Comparison of ENCODE assay signal across 8 cellular contexts in the genomic region with DNA sequence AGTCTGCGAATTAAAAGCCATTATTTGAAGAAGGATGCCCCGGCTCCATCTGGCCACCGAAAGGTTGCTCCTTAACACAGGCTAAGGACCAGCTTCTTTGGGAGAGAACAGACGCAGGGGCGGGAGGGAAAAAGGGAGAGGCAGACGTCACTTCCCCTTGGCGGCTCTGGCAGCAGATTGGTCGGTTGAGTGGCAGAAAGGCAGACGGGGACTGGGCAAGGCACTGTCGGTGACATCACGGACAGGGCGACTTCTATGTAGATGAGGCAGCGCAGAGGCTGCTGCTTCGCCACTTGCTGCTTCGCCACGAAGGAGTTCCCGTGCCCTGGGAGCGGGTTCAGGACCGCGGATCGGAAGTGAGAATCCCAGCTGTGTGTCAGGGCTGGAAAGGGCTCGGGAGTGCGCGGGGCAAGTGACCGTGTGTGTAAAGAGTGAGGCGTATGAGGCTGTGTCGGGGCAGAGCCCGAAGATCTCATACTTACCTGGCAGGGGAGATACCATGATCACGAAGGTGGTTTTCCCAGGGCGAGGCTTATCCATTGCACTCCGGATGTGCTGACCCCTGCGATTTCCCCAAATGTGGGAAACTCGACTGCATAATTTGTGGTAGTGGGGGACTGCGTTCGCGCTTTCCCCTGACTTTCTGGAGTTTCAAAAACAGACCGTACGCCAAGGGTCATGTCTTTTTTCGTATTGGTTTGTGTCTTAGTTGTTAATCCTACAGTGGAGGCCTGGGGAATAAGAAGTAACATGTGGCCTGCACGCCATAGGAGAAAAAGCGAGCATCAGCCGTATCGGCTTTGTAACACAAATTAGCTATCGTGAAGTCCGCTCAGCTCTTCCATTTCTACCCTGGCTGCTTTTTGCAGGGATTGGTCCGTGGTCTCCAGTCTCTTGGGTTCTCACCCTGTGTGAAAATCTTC. TPM values are rescaled to one million over a fixed set of nuclear protein-coding genes. Genes with fewer than 3 reads are reported as not detected.
DNase-seq lines count a peak whose midpoint lies in the region; ATAC-seq and TF ChIP-seq lines count a peak whose summit lies in the region.
"Not testable (repeated sequence)": the region's sequence is repeated elsewhere in the genome, so short reads cannot be mapped to it uniquely, and the experiment has no call there.
"Had no signal": no experiment of that assay in that cellular context is flagged by ENCODE, and none has a peak within 500 bp of the region (broad histone marks: within the 10 kb centered on the region; RNA-seq: fewer than 3 reads in every experiment).

A gene (plus strand): TSS at position 475 of the 923 bp plus-strand sequence.

- CTCF ChIA-PET in activated naive CD4-positive, alpha-beta T cell treated with anti-CD3 and anti-CD28 coated beads for 36 hours (lab: Charles Lee), result not testable (repeated sequence)

- H3K36me3 Mint-ChIP-seq in IgD-negative memory B cell; activated naive CD4-positive, alpha-beta T cell treated with anti-CD3 and anti-CD28 coated beads for 36 hours (ENCODE audit: low read depth); glutamatergic neuron (ENCODE audit: unreplicated experiment); naive thymus-derived CD8-positive, alpha-beta T cell: not testable (repeated sequence)

- not testable (repeated sequence) for H3K27me3 Mint-ChIP-seq in IgD-negative memory B cell; activated naive CD4-positive, alpha-beta T cell treated with anti-CD3 and anti-CD28 coated beads for 36 hours (ENCODE audit: low read depth); glutamatergic neuron (ENCODE audit: unreplicated experiment); naive thymus-derived CD8-positive, alpha-beta T cell

- not testable (repeated sequence) for H3K4me3 Mint-ChIP-seq in IgD-negative memory B cell; activated naive CD4-positive, alpha-beta T cell treated with anti-CD3 and anti-CD28 coated beads for 36 hours; glutamatergic neuron (ENCODE audit: unreplicated experiment); naive thymus-derived CD8-positive, alpha-beta T cell

- POLR2A ChIA-PET in naive thymus-derived CD8-positive, alpha-beta T cell (lab: Charles Lee), result not testable (repeated sequence)

- ATAC-seq in GM18907 (IDR thresholded peaks at IDR 0.05; ENCODE audit: unreplicated experiment) (peak; percentile 99), GM21619 (IDR thresholded peaks at IDR 0.05; ENCODE audit: unreplicated experiment) (peak; percentile 94), HG03039 (IDR thresholded peaks at IDR 0.05; ENCODE audit: unreplicated experiment) (peak; percentile 54)
- peak; percentile 98 for ATAC-seq in naive thymus-derived CD8-positive, alpha-beta T cell

- not testable (repeated sequence) for TF ChIP-seq CTCF in glutamatergic neuron (IDR thresholded peaks at IDR 0.05; ENCODE audit: partially characterized antibody, unreplicated experiment)

- intact Hi-C loops in activated naive CD4-positive, alpha-beta T cell treated with anti-CD3 and anti-CD28 coated beads for 36 hours (cut with micrococcal nuclease), result not testable (repeated sequence)

- not testable (repeated sequence) for H3K9me3 Mint-ChIP-seq in IgD-negative memory B cell; activated naive CD4-positive, alpha-beta T cell treated with anti-CD3 and anti-CD28 coated beads for 36 hours; glutamatergic neuron (ENCODE audit: unreplicated experiment); naive thymus-derived CD8-positive, alpha-beta T cell

- not testable (repeated sequence) for H3K27ac Mint-ChIP-seq in IgD-negative memory B cell; activated naive CD4-positive, alpha-beta T cell treated with anti-CD3 and anti-CD28 coated beads for 36 hours; glutamatergic neuron (ENCODE audit: unreplicated experiment); naive thymus-derived CD8-positive, alpha-beta T cell

- H3K4me1 Mint-ChIP-seq in IgD-negative memory B cell; activated naive CD4-positive, alpha-beta T cell treated with anti-CD3 and anti-CD28 coated beads for 36 hours (ENCODE audit: low read depth); glutamatergic neuron (ENCODE audit: low read depth, unreplicated experiment); naive thymus-derived CD8-positive, alpha-beta T cell: not testable (repeated sequence)

- DNase-seq in activated naive CD4-positive, alpha-beta T cell treated with anti-CD3 and anti-CD28 coated beads for 36 hours; glutamatergic neuron; naive thymus-derived CD8-positive, alpha-beta T cell: not testable (repeated sequence)

RNA-seq across cellular contexts. Expression of the gene that starts here (rescaled TPM):
- polyA plus RNA-seq in IgD-negative memory B cell, result not detected
- 1,000 to 10,000 TPM; 1,341 to 1,386 TPM for total RNA-seq in activated naive CD4-positive, alpha-beta T cell treated with anti-CD3 and anti-CD28 coated beads for 36 hours
- 3,598 TPM for total RNA-seq in glutamatergic neuron (ENCODE audit: unreplicated experiment)
- total RNA-seq in naive thymus-derived CD8-positive, alpha-beta T cell, result 1,000 to 10,000 TPM; 3,449 to 3,916 TPM
- polyA plus RNA-seq in naive thymus-derived CD8-positive, alpha-beta T cell, result 10 to 100 TPM in 1 of 3 donors, not detected in 2; 22.6 TPM
- polyA plus RNA-seq: adipose tissue had no signal
